In the genomic region with DNA sequence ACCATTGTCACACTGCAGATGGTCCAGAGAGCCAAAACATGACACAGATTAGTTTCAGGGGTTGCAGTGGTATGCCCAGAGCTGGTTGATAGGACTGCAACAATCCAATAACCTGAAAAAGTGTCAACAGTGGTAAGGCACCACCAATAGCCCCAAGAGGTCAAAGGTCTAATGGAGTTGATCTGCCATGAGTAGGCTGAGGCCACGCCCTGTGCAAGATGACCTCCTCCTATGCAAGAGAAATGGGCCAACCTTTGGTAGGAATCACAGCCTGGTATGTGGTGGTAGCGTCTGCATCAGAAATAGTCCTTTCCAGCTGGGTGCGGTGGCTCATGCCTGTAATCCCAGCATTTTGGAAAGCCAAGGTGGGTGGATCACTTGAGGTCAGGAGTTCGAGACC, we compare ENCODE assay signal across 32 cellular contexts. TPM values are rescaled to one million over a fixed set of nuclear protein-coding genes. Genes with fewer than 3 reads are reported as not detected.
"Had no signal": no experiment of that assay in that cellular context is flagged by ENCODE, and none has a peak within 500 bp of the region (broad histone marks: within the 10 kb centered on the region; RNA-seq: fewer than 3 reads in every experiment).

No MANE protein-coding gene starts in this region.

- DNase-seq: activated CD4-positive, alpha-beta memory T cell treated with anti-CD3 and anti-CD28 coated beads for 36 hours; activated CD4-positive, alpha-beta T cell treated with anti-CD3 and anti-CD28 coated beads for 1 hour; activated CD4-positive, alpha-beta T cell treated with anti-CD3 and anti-CD28 coated beads for 4 hours; activated CD8-positive, alpha-beta memory T cell treated with anti-CD3 and anti-CD28 coated beads, Interleukin-2, amount 10 ng/mL, durations not matched to agents 7 days and 5 days; activated CD8-positive, alpha-beta memory T cell treated with anti-CD3 and anti-CD28 coated beads, Interleukin-2, amount 50 U/mL, for 4 hours; activated CD8-positive, alpha-beta T cell treated with anti-CD3 and anti-CD28 coated beads, Interleukin-2, amount 10 ng/mL, durations not matched to agents 7 days and 5 days; activated effector memory CD4-positive, alpha-beta T cell treated with anti-CD3 and anti-CD28 coated beads, Interleukin-2, amount 50 U/mL, for 16 hours; activated naive CD4-positive, alpha-beta T cell treated with anti-CD3 and anti-CD28 coated beads for 36 hours; activated naive CD8-positive, alpha-beta T cell treated with anti-CD3 and anti-CD28 coated beads, Interleukin-2, amount 10 ng/mL, durations not matched to agents 7 days and 5 days; activated T-cell treated with anti-CD3 and anti-CD28 coated beads, Interleukin-2, amount 50 U/mL, for 1 hour; activated T-cell treated with anti-CD3 and anti-CD28 coated beads, Interleukin-2, amount 50 U/mL, for 48 hours; amniotic stem cell; anterior cingulate cortex; brain microvascular endothelial cell; dorsolateral prefrontal cortex; effector memory CD4-positive, alpha-beta T cell; endodermal cell; foreskin fibroblast; head of caudate nucleus; T-helper 2 cell had no signal

- H3K27me3 Mint-ChIP-seq: activated CD4-positive, alpha-beta memory T cell treated with anti-CD3 and anti-CD28 coated beads for 36 hours; activated CD8-positive, alpha-beta memory T cell treated with anti-CD3 and anti-CD28 coated beads, Interleukin-2, amount 10 ng/mL, durations not matched to agents 7 days and 5 days; activated naive CD4-positive, alpha-beta T cell treated with anti-CD3 and anti-CD28 coated beads, Interleukin-2, amount 50 U/mL, for 24 hours; central memory CD8-positive, alpha-beta T cell; dendritic cell treated with granulocyte-macrophage colony-stimulating factor and Interleukin-4, amounts not matched to agents 40 ng/mL and 50 ng/mL, for 4 days had no signal

- H3K4me3 Mint-ChIP-seq: activated CD4-positive, alpha-beta memory T cell treated with anti-CD3 and anti-CD28 coated beads for 36 hours; activated CD8-positive, alpha-beta memory T cell treated with anti-CD3 and anti-CD28 coated beads, Interleukin-2, amount 10 ng/mL, durations not matched to agents 7 days and 5 days; activated CD8-positive, alpha-beta T cell treated with anti-CD3 and anti-CD28 coated beads, Interleukin-2, amount 10 ng/mL, durations not matched to agents 7 days and 5 days; activated naive CD4-positive, alpha-beta T cell treated with anti-CD3 and anti-CD28 coated beads for 36 hours; activated naive CD4-positive, alpha-beta T cell treated with anti-CD3 and anti-CD28 coated beads, Interleukin-2, amount 50 U/mL, for 24 hours; activated naive CD8-positive, alpha-beta T cell treated with anti-CD3 and anti-CD28 coated beads, Interleukin-2, amount 10 ng/mL, durations not matched to agents 7 days and 5 days; activated T-helper 1 cell treated with anti-CD3 and anti-CD28 coated beads, Interleukin-12 subunit alpha, Interleukin-12 subunit beta, Interleukin-2, Interleukin-4 antibody, amounts not matched to agents 30 ng/mL and 10 ng/mL and 1 ng/mL, durations not matched to agents 14 hours and 24 hours and 36 hours; central memory CD8-positive, alpha-beta T cell; dendritic cell treated with granulocyte-macrophage colony-stimulating factor and Interleukin-4, amounts not matched to agents 40 ng/mL and 50 ng/mL, for 4 days; endodermal cell; WTC11 had no signal

- ATAC-seq: activated CD8-positive, alpha-beta memory T cell treated with anti-CD3 and anti-CD28 coated beads, Interleukin-2, amount 10 ng/mL, durations not matched to agents 7 days and 5 days; activated CD8-positive, alpha-beta T cell treated with anti-CD3 and anti-CD28 coated beads, Interleukin-2, amount 10 ng/mL, durations not matched to agents 7 days and 5 days; esophagus mucosa; WTC11 had no signal

- H3K27ac ChIP-seq: brain microvascular endothelial cell, coronary artery, dorsolateral prefrontal cortex, VCaP had no signal

- H3K4me1 Mint-ChIP-seq: activated CD8-positive, alpha-beta memory T cell treated with anti-CD3 and anti-CD28 coated beads, Interleukin-2, amount 10 ng/mL, durations not matched to agents 7 days and 5 days; activated naive CD4-positive, alpha-beta T cell treated with anti-CD3 and anti-CD28 coated beads, Interleukin-2, amount 50 U/mL, for 24 hours; activated naive CD8-positive, alpha-beta T cell treated with anti-CD3 and anti-CD28 coated beads, Interleukin-2, amount 10 ng/mL, durations not matched to agents 7 days and 5 days; central memory CD8-positive, alpha-beta T cell; endodermal cell; WTC11 had no signal

- H3K4me3 ChIP-seq: coronary artery, dorsolateral prefrontal cortex had no signal

- H3K27me3 ChIP-seq: brain microvascular endothelial cell, dorsolateral prefrontal cortex had no signal

- H3K9me3 Mint-ChIP-seq: activated CD4-positive, alpha-beta memory T cell treated with anti-CD3 and anti-CD28 coated beads for 36 hours; activated naive CD4-positive, alpha-beta T cell treated with anti-CD3 and anti-CD28 coated beads for 36 hours; activated naive CD4-positive, alpha-beta T cell treated with anti-CD3 and anti-CD28 coated beads, Interleukin-2, amount 50 U/mL, for 24 hours; activated naive CD8-positive, alpha-beta T cell treated with anti-CD3 and anti-CD28 coated beads, Interleukin-2, amount 10 ng/mL, durations not matched to agents 7 days and 5 days; activated T-helper 1 cell treated with anti-CD3 and anti-CD28 coated beads, Interleukin-12 subunit alpha, Interleukin-12 subunit beta, Interleukin-2, Interleukin-4 antibody, amounts not matched to agents 30 ng/mL and 10 ng/mL and 1 ng/mL, durations not matched to agents 14 hours and 24 hours and 36 hours; activated T-helper 2 cell treated with anti-CD3 and anti-CD28 coated beads, Interferon-gamma antibody, Interleukin-2, Interleukin-4, amounts not matched to agents 10 μg/mL and 5 μg/mL and 100 μg/mL, durations not matched to agents 14 hours and 24 hours and 36 hours; central memory CD8-positive, alpha-beta T cell; dendritic cell treated with granulocyte-macrophage colony-stimulating factor and Interleukin-4, amounts not matched to agents 40 ng/mL and 50 ng/mL, for 4 days; endodermal cell; WTC11 had no signal

- H3K27ac Mint-ChIP-seq: activated CD4-positive, alpha-beta memory T cell treated with anti-CD3 and anti-CD28 coated beads for 36 hours; activated CD8-positive, alpha-beta memory T cell treated with anti-CD3 and anti-CD28 coated beads, Interleukin-2, amount 10 ng/mL, durations not matched to agents 7 days and 5 days; activated CD8-positive, alpha-beta T cell treated with anti-CD3 and anti-CD28 coated beads, Interleukin-2, amount 10 ng/mL, durations not matched to agents 7 days and 5 days; activated naive CD4-positive, alpha-beta T cell treated with anti-CD3 and anti-CD28 coated beads for 36 hours; activated naive CD4-positive, alpha-beta T cell treated with anti-CD3 and anti-CD28 coated beads, Interleukin-2, amount 50 U/mL, for 24 hours; activated naive CD8-positive, alpha-beta T cell treated with anti-CD3 and anti-CD28 coated beads, Interleukin-2, amount 10 ng/mL, durations not matched to agents 7 days and 5 days; activated T-helper 1 cell treated with anti-CD3 and anti-CD28 coated beads, Interleukin-12 subunit alpha, Interleukin-12 subunit beta, Interleukin-2, Interleukin-4 antibody, amounts not matched to agents 30 ng/mL and 10 ng/mL and 1 ng/mL, durations not matched to agents 14 hours and 24 hours and 36 hours; activated T-helper 2 cell treated with anti-CD3 and anti-CD28 coated beads, Interferon-gamma antibody, Interleukin-2, Interleukin-4, amounts not matched to agents 10 μg/mL and 5 μg/mL and 100 μg/mL, durations not matched to agents 14 hours and 24 hours and 36 hours; dendritic cell treated with granulocyte-macrophage colony-stimulating factor and Interleukin-4, amounts not matched to agents 40 ng/mL and 50 ng/mL, for 4 days; endodermal cell; WTC11 had no signal

RNA-seq across cellular contexts. Expression of a gene that starts 40.2 kb away (rescaled TPM):
- total RNA-seq: activated CD8-positive, alpha-beta memory T cell treated with anti-CD3 and anti-CD28 coated beads for 36 hours; bronchial epithelial cell; epithelial cell of proximal tubule had no signal
